In genomic region chr7:25028370-25028971, GRCh38 we compare ENCODE assay signal across 8 cellular contexts. TPM values are rescaled to one million over a fixed set of nuclear protein-coding genes. Genes with fewer than 3 reads are reported as not detected.
DNase-seq lines count a peak whose midpoint lies in the region; ATAC-seq and TF ChIP-seq lines count a peak whose summit lies in the region.

No MANE protein-coding gene starts in this region.

- H3K27me3 Mint-ChIP-seq in CD4-positive, alpha-beta T cell, result no peaks in the 10 kb centered on the region
- H3K27me3 Mint-ChIP-seq in activated T-cell treated with anti-CD3 and anti-CD28 coated beads, Interleukin-2, amount 50 U/mL, for 24 hours, result no peaks in the 10 kb centered on the region

- CTCF ChIA-PET in CD4-positive, alpha-beta T cell (lab: Charles Lee), result interaction anchor here (0.9 to 2.4 kb wide), 6 partner anchors 11 to 216 kb away, joined by 3 to 7 read pairs (median 4); no protein-coding TSS in a partner anchor

- H3K4me1 ChIP-seq in psoas muscle, result no peaks in the 10 kb centered on the region

- ATAC-seq in CD4-positive, alpha-beta T cell (ENCODE audit: poor library complexity), result peak; percentile 85
- ATAC-seq in GM21619 (IDR thresholded peaks at IDR 0.05; ENCODE audit: unreplicated experiment), result no peak
- no peak for ATAC-seq in psoas muscle

- no peak overlapping the region for H3K4me3 ChIP-seq in kidney epithelial cell (ENCODE audit: low read depth, low read length)
- no peak overlapping the region for H3K4me3 ChIP-seq in psoas muscle

- H3K27ac ChIP-seq in CD4-positive, alpha-beta T cell (ENCODE audit: low read depth, low read length), result peak overlapping the region; percentile 29
- H3K27ac ChIP-seq in psoas muscle, result no peak overlapping the region

- POLR2A ChIA-PET in CD4-positive, alpha-beta T cell (lab: Charles Lee), result interaction anchor here (0.7 to 4.0 kb wide), 11 partner anchors 10 to 207 kb away, joined by 3 to 61 read pairs (median 4); partner anchors contain the start of genes CYCS and OSBPL3

- no peaks in the 10 kb centered on the region for H3K9me3 Mint-ChIP-seq in CD4-positive, alpha-beta T cell
- no peaks in the 10 kb centered on the region for H3K9me3 Mint-ChIP-seq in activated T-cell treated with anti-CD3 and anti-CD28 coated beads, Interleukin-2, amount 50 U/mL, for 24 hours

- H3K27ac Mint-ChIP-seq in CD4-positive, alpha-beta T cell, result peak overlapping the region; percentile 85
- H3K27ac Mint-ChIP-seq in activated T-cell treated with anti-CD3 and anti-CD28 coated beads, Interleukin-2, amount 50 U/mL, for 24 hours, result peak overlapping the region; percentile 88

- DNase-seq in CD4-positive, alpha-beta T cell, result peak in 2 of 10 experiments; percentile 2 to 14
- DNase-seq in NCI-H1105 treated with DMSO at 0.1 percent for 48 hours (lab: John Stamatoyannopoulos, UW) (peak; percentile 95), kidney epithelial cell (ENCODE audit: low read depth) (peak; percentile 84), GM10266 (ENCODE audit: extremely low spot score) (no peak), Ammon's horn (ENCODE audit: low spot score) (no peak), psoas muscle (no peak)
- peak; percentile 50 for DNase-seq in activated T-cell treated with anti-CD3 and anti-CD28 coated beads, Interleukin-2, amount 50 U/mL, for 24 hours

- peak overlapping the region; percentile 23 for H3K4me3 Mint-ChIP-seq in CD4-positive, alpha-beta T cell
- H3K4me3 Mint-ChIP-seq in activated T-cell treated with anti-CD3 and anti-CD28 coated beads, Interleukin-2, amount 50 U/mL, for 24 hours, result peak overlapping the region; percentile 32

- WGBS in psoas muscle, 3 donors, result 26 to 44% (median 33%) methylated on average over 8 of the region's 8 CpGs

- intact Hi-C loops in CD4-positive, alpha-beta T cell (cut with DNase I, micrococcal nuclease), result loop anchor here in 1 of 2 experiments (1.0 to 2.0 kb wide), 2 partner anchors 50 to 207 kb away; no protein-coding TSS in a partner anchor
- intact Hi-C loops in psoas muscle (cut with DNase I), result no loop called here

- no peaks in the 10 kb centered on the region for H3K9me3 ChIP-seq in CD4-positive, alpha-beta T cell (ENCODE audit: control insufficient read depth, low read length)
- no peaks in the 10 kb centered on the region for H3K9me3 ChIP-seq in psoas muscle

- H3K36me3 ChIP-seq in kidney epithelial cell (ENCODE audit: control insufficient read depth, insufficient read depth, low read length), result no peaks in the 10 kb centered on the region
- H3K36me3 ChIP-seq in psoas muscle (ENCODE audit: insufficient read depth in 1 of 2, low read depth in 1 of 2), result no peaks in the 10 kb centered on the region

- peaks cover 48% of the 10 kb centered on the region for H3K4me1 Mint-ChIP-seq in CD4-positive, alpha-beta T cell (ENCODE audit: low read depth)
- H3K4me1 Mint-ChIP-seq in activated T-cell treated with anti-CD3 and anti-CD28 coated beads, Interleukin-2, amount 50 U/mL, for 24 hours (ENCODE audit: low read depth), result peaks cover 43% of the 10 kb centered on the region

- no peaks in the 10 kb centered on the region for H3K36me3 Mint-ChIP-seq in CD4-positive, alpha-beta T cell (ENCODE audit: low read depth)
- H3K36me3 Mint-ChIP-seq in activated T-cell treated with anti-CD3 and anti-CD28 coated beads, Interleukin-2, amount 50 U/mL, for 24 hours (ENCODE audit: low read depth), result no peaks in the 10 kb centered on the region

- TF ChIP-seq CTCF in CD4-positive, alpha-beta T cell (IDR thresholded peaks at IDR 0.05), result no peak
- no peak for TF ChIP-seq CTCF in kidney epithelial cell (IDR thresholded peaks at IDR 0.05; ENCODE audit: insufficient read depth, low read length, poor library complexity, severe bottlenecking)
- no peak for TF ChIP-seq CTCF in GM10266 (IDR thresholded peaks at IDR 0.05; ENCODE audit: control insufficient read depth, insufficient read depth, low read depth, missing control alignments)
- no peak for TF ChIP-seq CTCF in psoas muscle (IDR thresholded peaks at IDR 0.05)

- H3K27me3 ChIP-seq in CD4-positive, alpha-beta T cell (ENCODE audit: control insufficient read depth, insufficient read depth, low read length), result no peaks in the 10 kb centered on the region
- H3K27me3 ChIP-seq in kidney epithelial cell (ENCODE audit: control insufficient read depth, insufficient read depth, low read length), result no peaks in the 10 kb centered on the region
- H3K27me3 ChIP-seq in psoas muscle (ENCODE audit: insufficient read depth in 3 of 3, low read length in 2 of 3), result no peaks in the 10 kb centered on the region

RNA-seq across cellular contexts. Expression of gene OSBPL3, which starts 48.5 kb away (rescaled TPM):
- 10 to 100 TPM; 25.4 to 25.9 TPM for total RNA-seq in CD4-positive, alpha-beta T cell
- total RNA-seq in kidney epithelial cell, result 35.2 and 40.3 TPM in 2 replicates
- 1 to 10 TPM; 1.9 to 8.7 (median 3.8) TPM for total RNA-seq in psoas muscle
- polyA plus RNA-seq in psoas muscle, result 1 to 10 TPM; 4.2 to 6.2 (median 5.3) TPM

Comparison
In these comparisons a context has a peak if more than half of its experiments do, and no peak if none do; other contexts are left out.
1. DNase-seq: peak in NCI-H1105 treated with DMSO at 0.1 percent for 48 hours (single experiment), activated T-cell treated with anti-CD3 and anti-CD28 coated beads, Interleukin-2, amount 50 U/mL, for 24 hours (single experiment) and kidney epithelial cell (single experiment); none in GM10266 (single experiment), Ammon's horn (single experiment) and psoas muscle (0 of 2).